In genomic region chr12:25594376-25594775, GRCh38 we compare ENCODE assay signal across 19 cellular contexts. TPM values are rescaled to one million over a fixed set of nuclear protein-coding genes. Genes with fewer than 3 reads are reported as not detected.
DNase-seq lines count a peak whose midpoint lies in the region; ATAC-seq and TF ChIP-seq lines count a peak whose summit lies in the region.
"Had no signal": no experiment of that assay in that cellular context is flagged by ENCODE, and none has a peak within 500 bp of the region (broad histone marks: within the 10 kb centered on the region; RNA-seq: fewer than 3 reads in every experiment).

No MANE protein-coding gene starts in this region.

- TF ChIP-seq CTCF in AG09309 (IDR thresholded peaks at IDR 0.05; ENCODE audit: control insufficient read depth, insufficient read depth, low read depth, low read length, missing control alignments) (no peak), fibroblast of the aortic adventitia (IDR thresholded peaks at IDR 0.05; ENCODE audit: insufficient read depth, low read length) (no peak), MCF 10A (IDR thresholded peaks at IDR 0.05; ENCODE audit: unreplicated experiment) (no peak)
- no peak for TF ChIP-seq CTCF in CD4-positive, alpha-beta T cell (IDR thresholded peaks at IDR 0.05)

- H3K36me3 Mint-ChIP-seq in CD4-positive, alpha-beta T cell (ENCODE audit: low read depth) = peaks cover 8% of the 10 kb centered on the region
- peaks cover 23% of the 10 kb centered on the region for H3K36me3 Mint-ChIP-seq in activated T-helper 1 cell treated with anti-CD3 and anti-CD28 coated beads, Interleukin-12 subunit alpha, Interleukin-12 subunit beta, Interleukin-2, Interleukin-4 antibody, amounts not matched to agents 30 ng/mL and 10 ng/mL and 1 ng/mL, durations not matched to agents 14 hours and 24 hours and 36 hours (ENCODE audit: low read depth)
- no peaks in the 10 kb centered on the region for H3K36me3 Mint-ChIP-seq in MCF 10A (ENCODE audit: insufficient read depth, unreplicated experiment)
- H3K36me3 Mint-ChIP-seq: CD4-positive, CD25-positive, alpha-beta regulatory T cell; IgD-negative memory B cell had no signal

- intact Hi-C loops in CD4-positive, alpha-beta T cell (cut with DNase I, micrococcal nuclease) = no loop called here
- intact Hi-C loops in activated T-helper 1 cell treated with anti-CD3 and anti-CD28 coated beads, Interleukin-12 subunit alpha, Interleukin-12 subunit beta, Interleukin-2, Interleukin-4 antibody, amounts not matched to agents 30 ng/mL and 10 ng/mL and 1 ng/mL, durations not matched to agents 14 hours and 24 hours and 36 hours (cut with micrococcal nuclease) = loop anchor here (5.0 to 10.0 kb wide), 3 partner anchors 213 to 540 kb away; a partner anchor contains a TSS
- intact Hi-C loops in MCF 10A (cut with micrococcal nuclease) = no loop called here
- intact Hi-C loops in Right ventricle myocardium inferior (cut with DNase I) = no loop called here

- POLR2A ChIA-PET in CD4-positive, alpha-beta T cell (lab: Charles Lee) = no interaction called here
- POLR2A ChIA-PET in MCF 10A (lab: Yijun Ruan, JAX) = interaction anchor here (0.6 kb wide), 2 partner anchors 364 to 1383 kb away, joined by 3 read pairs; partner anchors contain the start of gene RASSF8

- no TSS peak for BruUV-seq in MCF 10A (replicated peaks; lab: Mats Ljungman, UMichigan)

- H3K4me1 Mint-ChIP-seq in CD4-positive, alpha-beta T cell (ENCODE audit: low read depth) = peaks cover 60% of the 10 kb centered on the region
- H3K4me1 Mint-ChIP-seq in activated T-helper 1 cell treated with anti-CD3 and anti-CD28 coated beads, Interleukin-12 subunit alpha, Interleukin-12 subunit beta, Interleukin-2, Interleukin-4 antibody, amounts not matched to agents 30 ng/mL and 10 ng/mL and 1 ng/mL, durations not matched to agents 14 hours and 24 hours and 36 hours (ENCODE audit: low read depth) = peaks cover 50% of the 10 kb centered on the region
- H3K4me1 Mint-ChIP-seq in MCF 10A (ENCODE audit: insufficient read depth, unreplicated experiment) = peaks cover 9% of the 10 kb centered on the region
- H3K4me1 Mint-ChIP-seq: H9 had no signal

- no peak overlapping the region for H3K27ac ChIP-seq in CD4-positive, alpha-beta T cell (ENCODE audit: low read depth, low read length)
- H3K27ac ChIP-seq: BLaER1 treated with 17β-estradiol and CSF1 and Interleukin-3, amounts not matched to agents 10 nM and 100 nM had no signal

- no peaks in the 10 kb centered on the region for H3K9me3 ChIP-seq in CD4-positive, alpha-beta T cell (ENCODE audit: control insufficient read depth, low read length)

- H3K27me3 Mint-ChIP-seq in CD4-positive, alpha-beta T cell = no peaks in the 10 kb centered on the region
- H3K27me3 Mint-ChIP-seq in activated T-helper 1 cell treated with anti-CD3 and anti-CD28 coated beads, Interleukin-12 subunit alpha, Interleukin-12 subunit beta, Interleukin-2, Interleukin-4 antibody, amounts not matched to agents 30 ng/mL and 10 ng/mL and 1 ng/mL, durations not matched to agents 14 hours and 24 hours and 36 hours (ENCODE audit: insufficient read depth) = peaks cover 9% of the 10 kb centered on the region
- H3K27me3 Mint-ChIP-seq in MCF 10A (ENCODE audit: insufficient read depth, unreplicated experiment) = no peaks in the 10 kb centered on the region

- no peaks in the 10 kb centered on the region for H3K27me3 ChIP-seq in CD4-positive, alpha-beta T cell (ENCODE audit: control insufficient read depth, insufficient read depth, low read length)
- H3K27me3 ChIP-seq: BLaER1 treated with 17β-estradiol and CSF1 and Interleukin-3, amounts not matched to agents 10 nM and 100 nM had no signal

- H3K4me3 ChIP-seq in AG09309 (ENCODE audit: control insufficient read depth, low read depth, low read length) = no peak overlapping the region
- H3K4me3 ChIP-seq in fibroblast of the aortic adventitia (ENCODE audit: low read depth, low read length) = no peak overlapping the region
- H3K4me3 ChIP-seq: BLaER1 treated with 17β-estradiol and CSF1 and Interleukin-3, amounts not matched to agents 10 nM and 100 nM had no signal

- peak overlapping the region; percentile 80 for H3K27ac Mint-ChIP-seq in CD4-positive, alpha-beta T cell
- peak overlapping the region; percentile 15 for H3K27ac Mint-ChIP-seq in activated T-helper 1 cell treated with anti-CD3 and anti-CD28 coated beads, Interleukin-12 subunit alpha, Interleukin-12 subunit beta, Interleukin-2, Interleukin-4 antibody, amounts not matched to agents 30 ng/mL and 10 ng/mL and 1 ng/mL, durations not matched to agents 14 hours and 24 hours and 36 hours
- no peak overlapping the region for H3K27ac Mint-ChIP-seq in MCF 10A (ENCODE audit: low read depth, unreplicated experiment)
- H3K27ac Mint-ChIP-seq: CD4-positive, CD25-positive, alpha-beta regulatory T cell; H9; IgD-negative memory B cell had no signal

- CTCF ChIA-PET in CD4-positive, alpha-beta T cell (lab: Charles Lee) = no interaction called here
- CTCF ChIA-PET in MCF 10A (lab: Yijun Ruan, JAX) = no interaction called here

- no peak for ATAC-seq in CD4-positive, alpha-beta T cell (ENCODE audit: poor library complexity)
- ATAC-seq in HG03280 (IDR thresholded peaks at IDR 0.05; ENCODE audit: unreplicated experiment) (no peak), Right ventricle myocardium inferior (no peak)

- no peak overlapping the region for H3K4me3 Mint-ChIP-seq in CD4-positive, alpha-beta T cell
- no peak overlapping the region for H3K4me3 Mint-ChIP-seq in activated T-helper 1 cell treated with anti-CD3 and anti-CD28 coated beads, Interleukin-12 subunit alpha, Interleukin-12 subunit beta, Interleukin-2, Interleukin-4 antibody, amounts not matched to agents 30 ng/mL and 10 ng/mL and 1 ng/mL, durations not matched to agents 14 hours and 24 hours and 36 hours
- H3K4me3 Mint-ChIP-seq in MCF 10A (ENCODE audit: unreplicated experiment) = no peak overlapping the region
- H3K4me3 Mint-ChIP-seq: CD4-positive, CD25-positive, alpha-beta regulatory T cell; H9; IgD-negative memory B cell had no signal

- DNase-seq in AG09309 (ENCODE audit: low read depth) = peak; percentile 28
- no peak for DNase-seq in CD4-positive, alpha-beta T cell
- no peak for DNase-seq in activated T-helper 1 cell treated with anti-CD3 and anti-CD28 coated beads, Interleukin-12 subunit alpha, Interleukin-12 subunit beta, Interleukin-2, Interleukin-4 antibody, amounts not matched to agents 30 ng/mL and 10 ng/mL and 1 ng/mL, durations not matched to agents 14 hours and 24 hours and 36 hours (ENCODE audit: low spot score)
- DNase-seq in fibroblast of the aortic adventitia (ENCODE audit: low read depth) = peak; percentile 27
- no peak for DNase-seq in activated CD4-positive, alpha-beta T cell treated with anti-CD3 and anti-CD28 coated beads for 4 hours
- DNase-seq in MCF 10A (ENCODE audit: unreplicated experiment) = no peak
- no peak for DNase-seq in Right ventricle myocardium inferior (ENCODE audit: missing footprints)
- DNase-seq: AML-193; Calu3; CD4-positive, CD25-positive, alpha-beta regulatory T cell; DMS 273 treated with DMSO at 0.1 percent for 48 hours; GOT3; H9 had no signal

- H3K9me3 Mint-ChIP-seq in CD4-positive, alpha-beta T cell = peaks cover 15% of the 10 kb centered on the region
- H3K9me3 Mint-ChIP-seq in activated T-helper 1 cell treated with anti-CD3 and anti-CD28 coated beads, Interleukin-12 subunit alpha, Interleukin-12 subunit beta, Interleukin-2, Interleukin-4 antibody, amounts not matched to agents 30 ng/mL and 10 ng/mL and 1 ng/mL, durations not matched to agents 14 hours and 24 hours and 36 hours = peaks cover 35% of the 10 kb centered on the region
- H3K9me3 Mint-ChIP-seq in MCF 10A (ENCODE audit: unreplicated experiment) = peaks cover 9% of the 10 kb centered on the region

RNA-seq across cellular contexts. Expression of gene LMNTD1, which starts 41.3 kb away (rescaled TPM):
- total RNA-seq in CD4-positive, alpha-beta T cell = not detected
- not detected in 2 replicates for total RNA-seq in activated T-helper 1 cell treated with anti-CD3 and anti-CD28 coated beads, Interleukin-12 subunit alpha, Interleukin-12 subunit beta, Interleukin-2, Interleukin-4 antibody, amounts not matched to agents 30 ng/mL and 10 ng/mL and 1 ng/mL, durations not matched to agents 14 hours and 24 hours and 36 hours
- total RNA-seq in fibroblast of the aortic adventitia (ENCODE audit: low replicate concordance) = 1.3 TPM in 1 of 2 replicates, not detected in the other
- not detected in 2 replicates for total RNA-seq in MCF 10A (2022)
- total RNA-seq in Right ventricle myocardium inferior = not detected
- total RNA-seq: A172; Calu3; CD4-positive, CD25-positive, alpha-beta regulatory T cell; G401; H9; HT1080 had no signal

Comparison
In these comparisons a context has a peak if more than half of its experiments do, and no peak if none do; other contexts are left out.
1. DNase-seq: peak in AG09309 (single experiment) and fibroblast of the aortic adventitia (single experiment); none in CD4-positive, alpha-beta T cell (0 of 10), activated T-helper 1 cell treated with anti-CD3 and anti-CD28 coated beads, Interleukin-12 subunit alpha, Interleukin-12 subunit beta, Interleukin-2, Interleukin-4 antibody, amounts not matched to agents 30 ng/mL and 10 ng/mL and 1 ng/mL, durations not matched to agents 14 hours and 24 hours and 36 hours (single experiment), activated CD4-positive, alpha-beta T cell treated with anti-CD3 and anti-CD28 coated beads for 4 hours (0 of 2), MCF 10A (single experiment) and Right ventricle myocardium inferior (single experiment).